In genomic region chr14:102508410-102508773, GRCh38 we compare ENCODE assay signal across 8 cellular contexts. TPM values are rescaled to one million over a fixed set of nuclear protein-coding genes. Genes with fewer than 3 reads are reported as not detected.
A peak's percentile ranks its signal among the peaks of the same experiment; 100 is the strongest.
DNase-seq lines count a peak whose midpoint lies in the region; ATAC-seq, FAIRE-seq and TF ChIP-seq lines count a peak whose summit lies in the region.

No MANE protein-coding gene starts in this region.

- H3K36me3 ChIP-seq in Caco-2 (ENCODE audit: control insufficient read depth, insufficient read depth, low read length) (no peaks in the 10 kb centered on the region), Panc1 (ENCODE audit: control insufficient read depth, insufficient read depth, low read length) (no peaks in the 10 kb centered on the region; the same call in 1 of the 2 replicates)

- H3K4me3 Mint-ChIP-seq in Caco-2 (ENCODE audit: unreplicated experiment) (peak overlapping the region; percentile 90), osteocyte (ENCODE audit: unreplicated experiment) (peak overlapping the region; percentile 71)

- DNase-seq in Caco-2: peak; percentile 68 to 75
- no peak for DNase-seq in Panc1 (ENCODE audit: low read depth, low spot score)
- DNase-seq in erythroblast (lab: John Stamatoyannopoulos, UW): peak; percentile 90 to 92
- DNase-seq in osteocyte (ENCODE audit: extremely low spot score, unreplicated experiment): no peak
- DNase-seq in AG08396 (ENCODE audit: low spot score): no peak
- DNase-seq in NCI-H1436 (lab: John Stamatoyannopoulos, UW): no peak
- no peak for DNase-seq in DMS79 (lab: John Stamatoyannopoulos, UW)
- DNase-seq in GM19239 (ENCODE audit: insufficient read length, low spot score): no peak

- FAIRE-seq in GM19239 (lab: Jason Lieb, UNC): no peak

- H3K4me3 ChIP-seq in Caco-2 (ENCODE audit: low read depth, low read length) (peak overlapping the region; percentile 63), Panc1 (ENCODE audit: low read depth in 2 of 2, low read length in 2 of 2) (peak overlapping the region; percentile 57 to 63)

- TF ChIP-seq POLR2A in erythroblast (IDR thresholded peaks at IDR 0.05; ENCODE audit: low read length): peak; percentile 81

- H3K9me3 ChIP-seq in Caco-2 (no peaks in the 10 kb centered on the region), Panc1 (ENCODE audit: control insufficient read depth, insufficient read depth, low read depth, low read length) (no peaks in the 10 kb centered on the region)

- no peaks in the 10 kb centered on the region for H3K9me3 Mint-ChIP-seq in Caco-2 (ENCODE audit: unreplicated experiment)
- no peaks in the 10 kb centered on the region for H3K9me3 Mint-ChIP-seq in osteocyte (ENCODE audit: unreplicated experiment)

- TF ChIP-seq CTCF in Caco-2 (IDR thresholded peaks at IDR 0.05; ENCODE audit: insufficient read depth in 1 of 2, low read depth in 1 of 2, low read length in 1 of 2, severe bottlenecking in 1 of 2, unreplicated experiment in 1 of 2) (no peak), Panc1 (IDR thresholded peaks at IDR 0.05) (no peak), osteocyte (IDR thresholded peaks at IDR 0.05) (no peak)

- CTCF ChIA-PET in Caco-2 (lab: Charles Lee): interaction anchor here (0.6 to 2.1 kb wide), 6 partner anchors 16 to 379 kb away, joined by 3 to 7 read pairs (median 4); no protein-coding TSS in a partner anchor
- CTCF ChIA-PET in Panc1 (lab: Charles Lee): no interaction called here

- POLR2A ChIA-PET in Caco-2 (lab: Charles Lee): interaction anchor here (1.3 kb wide), 1 partner anchor 16 kb away, joined by 3 read pairs; no protein-coding TSS in a partner anchor
- POLR2A ChIA-PET in Panc1 (lab: Charles Lee): interaction anchor here (0.5 kb wide), 1 partner anchor 51 kb away, joined by 3 read pairs; no protein-coding TSS in a partner anchor

- intact Hi-C loops in Caco-2 (cut with micrococcal nuclease; ENCODE audit: unreplicated experiment): loop anchor here (2.0 to 5.0 kb wide), 2 partner anchors 41 to 70 kb away; no protein-coding TSS in a partner anchor
- intact Hi-C loops in Panc1 (cut with micrococcal nuclease; ENCODE audit: unreplicated experiment): no loop called here

- H3K27me3 ChIP-seq in Caco-2 (replicated peaks; ENCODE audit: control insufficient read depth, insufficient read depth, low read length): no peaks in the 10 kb centered on the region
- no peaks in the 10 kb centered on the region for H3K27me3 ChIP-seq in Panc1 (ENCODE audit: control insufficient read depth, insufficient read depth, low read length)

- H3K36me3 Mint-ChIP-seq in Caco-2 (ENCODE audit: insufficient read depth, unreplicated experiment): peaks cover 13% of the 10 kb centered on the region
- peaks cover 2% of the 10 kb centered on the region for H3K36me3 Mint-ChIP-seq in osteocyte (ENCODE audit: unreplicated experiment)

- ATAC-seq in Panc1: no peak

- H3K27ac Mint-ChIP-seq in Caco-2 (ENCODE audit: unreplicated experiment): peak overlapping the region; percentile 9
- H3K27ac Mint-ChIP-seq in osteocyte (ENCODE audit: unreplicated experiment): peak overlapping the region; percentile 54

- BruUV-seq in Caco-2 (replicated peaks; lab: Mats Ljungman, UMichigan) (no TSS peak), Panc1 (replicated peaks; lab: Mats Ljungman, UMichigan) (TSS peak; percentile 88)

- H3K4me1 ChIP-seq in Caco-2 (peaks cover 24% of the 10 kb centered on the region), Panc1 (ENCODE audit: control insufficient read depth, insufficient read depth, low read length) (no peaks in the 10 kb centered on the region; the same call in 1 of the 2 replicates)

- in situ Hi-C loops in Panc1 (cut with HindIII; ENCODE audit: low pct_unique_long_range_greater_than_20kb, low sequenced_read_pairs): no loop called here

- H3K4me1 Mint-ChIP-seq in Caco-2 (ENCODE audit: low read depth, unreplicated experiment): no peaks in the 10 kb centered on the region
- peaks cover 7% of the 10 kb centered on the region for H3K4me1 Mint-ChIP-seq in osteocyte (ENCODE audit: unreplicated experiment)

- H3K27ac ChIP-seq in Panc1 (ENCODE audit: low read length): peak overlapping the region; percentile 73

- no peaks in the 10 kb centered on the region for H3K27me3 Mint-ChIP-seq in Caco-2 (ENCODE audit: insufficient read depth, unreplicated experiment)
- H3K27me3 Mint-ChIP-seq in osteocyte (ENCODE audit: unreplicated experiment): no peaks in the 10 kb centered on the region

RNA-seq across cellular contexts. Expression of gene ANKRD9, which starts 1.2 kb away (rescaled TPM):
- 15.0 and 15.5 TPM in 2 replicates for total RNA-seq in Caco-2 (2022)
- 23.7 TPM for total RNA-seq in Panc1 (2021; ENCODE audit: unreplicated experiment)
- polyA plus RNA-seq in Panc1 (2012; ENCODE audit: insufficient read length): 29.6 TPM
- 12.6 and 13.6 TPM in 2 replicates for total RNA-seq in osteocyte

Comparison
In these comparisons a context has a peak if more than half of its experiments do, and no peak if none do; other contexts are left out.
1. DNase-seq: peak in Caco-2 (2 of 2) and erythroblast (2 of 2); none in Panc1 (single experiment), osteocyte (single experiment), AG08396 (single experiment), NCI-H1436 (single experiment), DMS79 (single experiment) and GM19239 (single experiment).